ENCODE assay signal across 9 cellular contexts in the genomic region with DNA sequence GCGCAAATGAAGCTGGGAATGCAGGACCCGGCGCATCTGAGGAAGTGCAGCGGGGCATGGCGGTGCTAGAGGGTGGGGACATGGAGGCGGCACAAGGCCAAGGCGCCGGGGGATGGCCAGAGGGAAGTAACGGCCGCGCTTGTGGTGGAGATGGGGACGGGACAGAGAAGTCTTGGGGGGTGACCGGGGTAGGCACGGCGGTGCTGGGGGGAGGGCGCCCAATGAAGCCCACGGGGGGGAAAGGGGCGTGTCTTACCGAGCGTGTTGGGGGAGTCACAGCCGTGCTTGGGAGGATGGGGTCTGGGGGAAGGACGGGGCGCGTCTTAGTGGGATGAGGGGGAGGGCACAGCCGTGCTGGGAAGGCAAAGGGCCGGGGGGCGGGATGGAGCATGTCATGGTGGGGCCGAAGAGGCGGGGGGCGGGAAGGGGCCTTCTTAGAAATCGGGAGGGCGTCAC. TPM values are rescaled to one million over a fixed set of nuclear protein-coding genes. Genes with fewer than 3 reads are reported as not detected.
DNase-seq lines count a peak whose midpoint lies in the region; ATAC-seq and TF ChIP-seq lines count a peak whose summit lies in the region.
"Had no signal": no experiment of that assay in that cellular context is flagged by ENCODE, and none has a peak within 500 bp of the region (broad histone marks: within the 10 kb centered on the region; RNA-seq: fewer than 3 reads in every experiment).

No MANE protein-coding gene starts in this region.

- DNase-seq in activated CD4-positive, alpha-beta T cell treated with anti-CD3 and anti-CD28 coated beads, Interleukin-2, amount 10 ng/mL, durations not matched to agents 24 days and 14 days, result no peak
- DNase-seq in activated CD4-positive, alpha-beta T cell treated with anti-CD3 and anti-CD28 coated beads, Interleukin-2, amount 50 U/mL, for 4 hours, result no peak
- DNase-seq in cerebellum (ENCODE audit: low spot score), result peak; percentile 11
- DNase-seq in left lung, result peak; percentile 77 to 87
- DNase-seq in stimulated activated naive CD8-positive, alpha-beta T cell treated with anti-CD3 and anti-CD28 coated beads, Interleukin-15, amount 100 ng/mL, for 72 hours, result no peak
- no peak for DNase-seq in HK-2 (ENCODE audit: unreplicated experiment)
- DNase-seq: DND-41 had no signal

- intact Hi-C loops in activated CD4-positive, alpha-beta T cell treated with anti-CD3 and anti-CD28 coated beads, Interleukin-2, amount 10 ng/mL, durations not matched to agents 24 days and 14 days (cut with micrococcal nuclease), result no loop called here
- intact Hi-C loops in left lung (cut with DNase I), result no loop called here

- TF ChIP-seq CTCF in left lung (IDR thresholded peaks at IDR 0.05), result no peak

- H3K27me3 Mint-ChIP-seq in activated CD4-positive, alpha-beta T cell treated with anti-CD3 and anti-CD28 coated beads, Interleukin-2, amount 10 ng/mL, durations not matched to agents 24 days and 14 days, result peaks cover 4% of the 10 kb centered on the region
- H3K27me3 Mint-ChIP-seq in stimulated activated naive CD8-positive, alpha-beta T cell treated with anti-CD3 and anti-CD28 coated beads, Interleukin-15, amount 100 ng/mL, for 72 hours, result no peaks in the 10 kb centered on the region

- H3K9me3 Mint-ChIP-seq in activated CD4-positive, alpha-beta T cell treated with anti-CD3 and anti-CD28 coated beads, Interleukin-2, amount 10 ng/mL, durations not matched to agents 24 days and 14 days, result peaks cover 4% of the 10 kb centered on the region
- peaks cover 0 to 5% of the 10 kb centered on the region in 2 donors for H3K9me3 Mint-ChIP-seq in stimulated activated naive CD8-positive, alpha-beta T cell treated with anti-CD3 and anti-CD28 coated beads, Interleukin-15, amount 100 ng/mL, for 72 hours

- H3K36me3 ChIP-seq in left lung, result no peaks in the 10 kb centered on the region

- ATAC-seq in left lung (peak; percentile 46), GM19324 (IDR thresholded peaks at IDR 0.05; ENCODE audit: low FRiP score, unreplicated experiment) (no peak), HG03521 (IDR thresholded peaks at IDR 0.05; ENCODE audit: unreplicated experiment) (no peak)
- peak; percentile 22 for ATAC-seq in stimulated activated naive CD8-positive, alpha-beta T cell treated with anti-CD3 and anti-CD28 coated beads, Interleukin-15, amount 100 ng/mL, for 72 hours

- no peaks in the 10 kb centered on the region for H3K36me3 Mint-ChIP-seq in activated CD4-positive, alpha-beta T cell treated with anti-CD3 and anti-CD28 coated beads, Interleukin-2, amount 10 ng/mL, durations not matched to agents 24 days and 14 days (ENCODE audit: low read depth)

- peak overlapping the region; percentile 82 for H3K4me3 Mint-ChIP-seq in activated CD4-positive, alpha-beta T cell treated with anti-CD3 and anti-CD28 coated beads, Interleukin-2, amount 10 ng/mL, durations not matched to agents 24 days and 14 days
- peak overlapping the region; percentile 82 to 87 for H3K4me3 Mint-ChIP-seq in stimulated activated naive CD8-positive, alpha-beta T cell treated with anti-CD3 and anti-CD28 coated beads, Interleukin-15, amount 100 ng/mL, for 72 hours

- peaks cover 0 to 2% of the 10 kb centered on the region in 2 donors for H3K9me3 ChIP-seq in left lung

- H3K4me3 ChIP-seq in left lung, result peak overlapping the region; percentile 50 to 61

- H3K4me1 Mint-ChIP-seq in activated CD4-positive, alpha-beta T cell treated with anti-CD3 and anti-CD28 coated beads, Interleukin-2, amount 10 ng/mL, durations not matched to agents 24 days and 14 days, result peaks cover 2% of the 10 kb centered on the region
- no peaks in the 10 kb centered on the region for H3K4me1 Mint-ChIP-seq in stimulated activated naive CD8-positive, alpha-beta T cell treated with anti-CD3 and anti-CD28 coated beads, Interleukin-15, amount 100 ng/mL, for 72 hours

- H3K4me1 ChIP-seq in left lung, result no peaks in the 10 kb centered on the region

- no peak overlapping the region for H3K27ac Mint-ChIP-seq in activated CD4-positive, alpha-beta T cell treated with anti-CD3 and anti-CD28 coated beads, Interleukin-2, amount 10 ng/mL, durations not matched to agents 24 days and 14 days
- H3K27ac Mint-ChIP-seq in stimulated activated naive CD8-positive, alpha-beta T cell treated with anti-CD3 and anti-CD28 coated beads, Interleukin-15, amount 100 ng/mL, for 72 hours, result peak overlapping the region in 1 of 2 donors; percentile 52

- H3K27ac ChIP-seq in left lung, result peak overlapping the region; percentile 77 to 95

- H3K27me3 ChIP-seq in left lung, result no peaks in the 10 kb centered on the region

RNA-seq across cellular contexts. Expression of a gene that starts 1.0 kb away (rescaled TPM):
- 1.2 and 1.8 TPM in 2 replicates for total RNA-seq in activated CD4-positive, alpha-beta T cell treated with anti-CD3 and anti-CD28 coated beads, Interleukin-2, amount 10 ng/mL, durations not matched to agents 24 days and 14 days
- 22.0 TPM for total RNA-seq in cerebellum
- 10 to 100 TPM; 22.7 to 58.9 TPM for total RNA-seq in left lung

Comparison
In these comparisons a context has a peak if more than half of its experiments do, and no peak if none do; other contexts are left out.
1. DNase-seq: peak in cerebellum (single experiment) and left lung (2 of 2); none in activated CD4-positive, alpha-beta T cell treated with anti-CD3 and anti-CD28 coated beads, Interleukin-2, amount 10 ng/mL, durations not matched to agents 24 days and 14 days (single experiment), activated CD4-positive, alpha-beta T cell treated with anti-CD3 and anti-CD28 coated beads, Interleukin-2, amount 50 U/mL, for 4 hours (0 of 2), stimulated activated naive CD8-positive, alpha-beta T cell treated with anti-CD3 and anti-CD28 coated beads, Interleukin-15, amount 100 ng/mL, for 72 hours (0 of 2) and HK-2 (single experiment).
2. ATAC-seq: peak in left lung (single experiment) and stimulated activated naive CD8-positive, alpha-beta T cell treated with anti-CD3 and anti-CD28 coated beads, Interleukin-15, amount 100 ng/mL, for 72 hours (single experiment); none in GM19324 (single experiment) and HG03521 (single experiment).